Comparison of ENCODE assay signal across 8 cellular contexts in genomic region chr11:67583319-67584204, GRCh38. TPM values are rescaled to one million over a fixed set of nuclear protein-coding genes. Genes with fewer than 3 reads are reported as not detected.
DNase-seq lines count a peak whose midpoint lies in the region; ATAC-seq, FAIRE-seq and TF ChIP-seq lines count a peak whose summit lies in the region.

TSS of gene GSTP1 (plus strand) at chr11:67583812. CDS start at chr11:67583844, 32 bp downstream.

- peaks cover 5% of the 10 kb centered on the region; the same call in 1 of the 2 replicates for H3K27me3 ChIP-seq in HUES64 (ENCODE audit: insufficient read depth, low read length)
- no peaks in the 10 kb centered on the region for H3K27me3 ChIP-seq in pancreas
- no peaks in the 10 kb centered on the region for H3K27me3 ChIP-seq in thymus (ENCODE audit: control insufficient read depth, insufficient read depth)

- H3K36me3 ChIP-seq in HUES64 (ENCODE audit: insufficient read depth, low read length) (peaks cover 40% of the 10 kb centered on the region), pancreas (no peaks in the 10 kb centered on the region), thymus (ENCODE audit: control insufficient read depth, insufficient read depth) (peaks cover 5% of the 10 kb centered on the region)

- H3K27ac ChIP-seq in HUES64 (ENCODE audit: low read depth, low read length) = peak within 1 kb of the TSS; percentile 85
- H3K27ac ChIP-seq in pancreas = peak within 1 kb of the TSS; percentile 92 to 97 (median 93)
- peak within 1 kb of the TSS; percentile 95 for H3K27ac ChIP-seq in thymus (ENCODE audit: low read depth)

- H3K36me3 Mint-ChIP-seq in activated naive CD4-positive, alpha-beta T cell treated with anti-CD3 and anti-CD28 coated beads, Interleukin-2, amount 50 U/mL, for 24 hours = peaks cover 10% of the 10 kb centered on the region

- FAIRE-seq in pancreas (lab: Jason Lieb, UNC) = no peak

- H3K9me3 ChIP-seq in HUES64 (ENCODE audit: insufficient read depth, low read depth, low read length) (peaks cover 2% of the 10 kb centered on the region; the same call in 1 of the 2 replicates), pancreas (no peaks in the 10 kb centered on the region), thymus (ENCODE audit: control insufficient read depth) (no peaks in the 10 kb centered on the region)

- ATAC-seq in pancreas = peak; percentile 80 to 86 (median 83)

- DNase-seq in D341Med (ENCODE audit: low spot score) (peak; percentile 97), GM20000 (ENCODE audit: low spot score) (peak; percentile 93), SKM-1 (lab: John Stamatoyannopoulos, UW; ENCODE audit: unreplicated experiment) (peak; percentile 83), head of caudate nucleus (peak; percentile 73 to 96 (median 91)), pancreas (peak; percentile 85 to 93 (median 92))

- no peaks in the 10 kb centered on the region for H3K27me3 Mint-ChIP-seq in activated naive CD4-positive, alpha-beta T cell treated with anti-CD3 and anti-CD28 coated beads, Interleukin-2, amount 50 U/mL, for 24 hours

- H3K4me3 ChIP-seq in HUES64 (ENCODE audit: low read length) (peak within 1 kb of the TSS; percentile 95), pancreas (peak within 1 kb of the TSS; percentile 42 to 68 (median 60)), thymus (ENCODE audit: low read length) (peak within 1 kb of the TSS; percentile 71)

- H3K4me1 Mint-ChIP-seq in activated naive CD4-positive, alpha-beta T cell treated with anti-CD3 and anti-CD28 coated beads, Interleukin-2, amount 50 U/mL, for 24 hours = peaks cover 49% of the 10 kb centered on the region

- H3K27ac Mint-ChIP-seq in activated naive CD4-positive, alpha-beta T cell treated with anti-CD3 and anti-CD28 coated beads, Interleukin-2, amount 50 U/mL, for 24 hours = peak within 1 kb of the TSS; percentile 99

- H3K9ac ChIP-seq in HUES64 (ENCODE audit: low read depth, low read length) = peak within 1 kb of the TSS; percentile 96

- H3K4me3 Mint-ChIP-seq in activated naive CD4-positive, alpha-beta T cell treated with anti-CD3 and anti-CD28 coated beads, Interleukin-2, amount 50 U/mL, for 24 hours = peak within 1 kb of the TSS; percentile 95

- WGBS in HUES64 = under 1% methylated on average over 76 of the region's 76 CpGs
- 1% methylated on average over 53 to 76 of the region's 76 CpGs for WGBS in pancreas, 2 donors
- under 1% methylated on average over 76 of the region's 76 CpGs for WGBS in thymus

- TF ChIP-seq CTCF in GM20000 (IDR thresholded peaks at IDR 0.05; ENCODE audit: extremely low read depth, missing control alignments) (peak; percentile 64), pancreas (IDR thresholded peaks at IDR 0.05) (peak; percentile 68 to 81 (median 71))

- H3K4me1 ChIP-seq in HUES64 (ENCODE audit: insufficient read depth, low read length) (peaks cover 28% of the 10 kb centered on the region), pancreas (peaks cover 14 to 36% (median 27%) of the 10 kb centered on the region in 3 donors), thymus (ENCODE audit: control insufficient read depth, insufficient read depth, low read length) (peaks cover 7% of the 10 kb centered on the region)

- H3K9me3 Mint-ChIP-seq in activated naive CD4-positive, alpha-beta T cell treated with anti-CD3 and anti-CD28 coated beads, Interleukin-2, amount 50 U/mL, for 24 hours = no peaks in the 10 kb centered on the region

- intact Hi-C loops in head of caudate nucleus (cut with DNase I) (loop anchor here (2.0 to 10.0 kb wide), 2 partner anchors 23 to 69 kb away; partner anchors contain the start of gene NDUFV1), pancreas (cut with DNase I) (no loop called here)

RNA-seq across cellular contexts. Expression of gene GSTP1, which starts in this region (rescaled TPM):
- polyA plus RNA-seq in HUES64 (2013, experiment 1 of 2) = 955 TPM
- polyA plus RNA-seq in HUES64 (2013, experiment 2 of 2) = 967 TPM
- 100 to 1,000 TPM; 169 to 350 (median 205) TPM for total RNA-seq in pancreas
- polyA plus RNA-seq in pancreas = 100 to 1,000 TPM; 310 to 315 TPM
- polyA plus RNA-seq in thymus = 630 TPM

Comparison
In these comparisons a context has a peak if more than half of its experiments do, and no peak if none do; other contexts are left out.
1. Peak in every context shown above with its lines: DNase-seq, ATAC-seq, H3K4me3 ChIP-seq and H3K27ac ChIP-seq.